In the genomic region with DNA sequence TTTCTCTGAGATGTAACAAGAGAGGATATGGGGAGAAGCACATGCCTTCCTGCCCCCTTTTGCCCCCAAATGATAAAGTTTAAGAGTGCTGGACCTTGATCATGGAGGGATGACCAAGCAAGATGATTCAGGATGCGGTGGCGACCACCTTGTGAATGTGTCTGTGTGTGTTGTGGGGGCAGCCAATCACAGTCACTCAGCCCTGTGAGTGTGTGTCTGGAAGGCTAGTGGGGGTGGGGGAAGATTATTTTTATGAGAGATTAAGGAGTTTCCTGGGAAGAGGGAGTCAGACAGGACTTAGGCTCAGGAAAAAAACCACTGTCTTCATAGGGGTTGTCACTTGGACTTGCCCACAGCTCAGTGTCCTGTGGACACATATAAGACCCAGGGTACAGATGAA, we compare ENCODE assay signal across 1 cellular context.
TF ChIP-seq lines count a peak whose summit lies in the region.

No MANE protein-coding gene starts in this region.

TF ChIP-seq in endothelial cell of umbilical vein, 7 proteins besides CTCF, POLR2A, EP300 and RAD21:
- TF ChIP-seq POLR2AphosphoS5 (IDR thresholded peaks at IDR 0.05; ENCODE audit: insufficient read depth, low read depth, low read length) (no peak), EZH2 (IDR thresholded peaks at IDR 0.05; ENCODE audit: borderline replicate concordance, low read depth, low read length, severe bottlenecking) (no peak), GATA2 (IDR thresholded peaks at IDR 0.05; ENCODE audit: insufficient read depth, insufficient read length, low read depth, low read length) (no peak), FOS (IDR thresholded peaks at IDR 0.05; ENCODE audit: borderline replicate concordance, insufficient read depth, low read length) (no peak), JUN (IDR thresholded peaks at IDR 0.05; ENCODE audit: borderline replicate concordance, insufficient read depth, insufficient read length, low read depth) (no peak)
- TF ChIP-seq, protein P1, sequence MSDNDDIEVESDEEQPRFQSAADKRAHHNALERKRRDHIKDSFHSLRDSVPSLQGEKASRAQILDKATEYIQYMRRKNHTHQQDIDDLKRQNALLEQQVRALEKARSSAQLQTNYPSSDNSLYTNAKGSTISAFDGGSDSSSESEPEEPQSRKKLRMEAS (IDR thresholded peaks at IDR 0.05; ENCODE audit: insufficient read depth, insufficient read length) = no peak
